ENCODE assay signal across 1 cellular context in genomic region chr11:101862410-101863233, GRCh38.
A peak's percentile ranks its signal among the peaks of the same experiment; 100 is the strongest.
TF ChIP-seq lines count a peak whose summit lies in the region.

No MANE protein-coding gene starts in this region.

TF ChIP-seq in HepG2, 621 proteins besides CTCF, POLR2A, EP300 and RAD21 (continued from another document and continues in another):
- TF ChIP-seq NFYC (CRISPR knock-in tag; IDR thresholded peaks at IDR 0.05) (no peak), HDAC6 (IDR thresholded peaks at IDR 0.05; ENCODE audit: low read depth, low read length) (no peak), ARID2 (CRISPR knock-in tag; IDR thresholded peaks at IDR 0.05; ENCODE audit: borderline replicate concordance) (no peak), MATR3 (CRISPR knock-in tag; IDR thresholded peaks at IDR 0.05) (no peak), ZMYM3 (CRISPR knock-in tag; IDR thresholded peaks at IDR 0.05) (0 out of 2 replicates have a peak, but pooled peaks have one; percentile 23), TERF1 (CRISPR knock-in tag; IDR thresholded peaks at IDR 0.05) (no peak), MTF2 (CRISPR knock-in tag; IDR thresholded peaks at IDR 0.05; ENCODE audit: borderline replicate concordance) (no peak), ZNF354B (CRISPR knock-in tag; IDR thresholded peaks at IDR 0.05) (no peak), MXD4 (CRISPR knock-in tag; IDR thresholded peaks at IDR 0.05) (no peak), CENPX (CRISPR knock-in tag; IDR thresholded peaks at IDR 0.05) (no peak), EZH2 (conservative IDR thresholded peaks at IDR 0.05; ENCODE audit: low read depth, low read length) (no peak), RCOR2 (CRISPR knock-in tag; IDR thresholded peaks at IDR 0.05) (no peak), ZFP1 (CRISPR knock-in tag; IDR thresholded peaks at IDR 0.05) (0 out of 2 replicates have a peak, but pooled peaks have one; percentile 56), ZNF792 (CRISPR knock-in tag; IDR thresholded peaks at IDR 0.05) (peak; percentile 23; the same call in 1 of the 2 replicates), HNF4G (IDR thresholded peaks at IDR 0.05; ENCODE audit: borderline replicate concordance, low read depth, low read length) (no peak), HNF4G (CRISPR knock-in tag; IDR thresholded peaks at IDR 0.05; ENCODE audit: borderline replicate concordance, low read depth) (no peak), BORCS8-MEF2B (CRISPR knock-in tag; IDR thresholded peaks at IDR 0.05) (no peak), ZNF264 (CRISPR knock-in tag; IDR thresholded peaks at IDR 0.05) (no peak), ZNF292 (CRISPR knock-in tag; IDR thresholded peaks at IDR 0.05; ENCODE audit: borderline replicate concordance, low read depth) (peak; percentile 21; the same call in 1 of the 2 replicates), TARDBP (CRISPR knock-in tag; IDR thresholded peaks at IDR 0.05) (no peak), ZNF280D (CRISPR knock-in tag; IDR thresholded peaks at IDR 0.05) (no peak), ZNF33A (CRISPR knock-in tag; IDR thresholded peaks at IDR 0.05; ENCODE audit: borderline replicate concordance) (no peak), YEATS2 (CRISPR knock-in tag; IDR thresholded peaks at IDR 0.05; ENCODE audit: borderline replicate concordance) (no peak), ATF7-NPFF (CRISPR knock-in tag; IDR thresholded peaks at IDR 0.05; ENCODE audit: low read depth) (no peak), NCOR1 (IDR thresholded peaks at IDR 0.05; ENCODE audit: borderline replicate concordance, low read length) (no peak), CBFB (CRISPR knock-in tag; IDR thresholded peaks at IDR 0.05) (no peak), CBX1 (IDR thresholded peaks at IDR 0.05; ENCODE audit: low read depth) (no peak), MIER2 (CRISPR knock-in tag; IDR thresholded peaks at IDR 0.05) (0 out of 2 replicates have a peak, but pooled peaks have one; percentile 30), MIER3 (CRISPR knock-in tag; IDR thresholded peaks at IDR 0.05; ENCODE audit: borderline replicate concordance) (no peak), TOE1 (CRISPR knock-in tag; IDR thresholded peaks at IDR 0.05) (no peak), ZNF10 (CRISPR knock-in tag; IDR thresholded peaks at IDR 0.05; ENCODE audit: borderline replicate concordance, low read depth) (no peak), THYN1 (CRISPR knock-in tag; IDR thresholded peaks at IDR 0.05; ENCODE audit: borderline replicate concordance, low read depth) (no peak), SIX4 (CRISPR knock-in tag; IDR thresholded peaks at IDR 0.05) (0 out of 2 replicates have a peak, but pooled peaks have one; percentile 43), KLF12 (CRISPR knock-in tag; IDR thresholded peaks at IDR 0.05; ENCODE audit: borderline replicate concordance) (no peak), ZBTB37 (CRISPR knock-in tag; IDR thresholded peaks at IDR 0.05) (no peak), MED1 (CRISPR knock-in tag; IDR thresholded peaks at IDR 0.05) (no peak), YEATS4 (CRISPR knock-in tag; IDR thresholded peaks at IDR 0.05; ENCODE audit: borderline replicate concordance) (no peak), SIN3A (IDR thresholded peaks at IDR 0.05; ENCODE audit: borderline replicate concordance, low read depth, low read length) (no peak), IRF9 (CRISPR knock-in tag; IDR thresholded peaks at IDR 0.05; ENCODE audit: borderline replicate concordance) (no peak), ZNF766 (CRISPR knock-in tag; IDR thresholded peaks at IDR 0.05; ENCODE audit: borderline replicate concordance) (no peak)
- TF ChIP-seq, protein P1, sequence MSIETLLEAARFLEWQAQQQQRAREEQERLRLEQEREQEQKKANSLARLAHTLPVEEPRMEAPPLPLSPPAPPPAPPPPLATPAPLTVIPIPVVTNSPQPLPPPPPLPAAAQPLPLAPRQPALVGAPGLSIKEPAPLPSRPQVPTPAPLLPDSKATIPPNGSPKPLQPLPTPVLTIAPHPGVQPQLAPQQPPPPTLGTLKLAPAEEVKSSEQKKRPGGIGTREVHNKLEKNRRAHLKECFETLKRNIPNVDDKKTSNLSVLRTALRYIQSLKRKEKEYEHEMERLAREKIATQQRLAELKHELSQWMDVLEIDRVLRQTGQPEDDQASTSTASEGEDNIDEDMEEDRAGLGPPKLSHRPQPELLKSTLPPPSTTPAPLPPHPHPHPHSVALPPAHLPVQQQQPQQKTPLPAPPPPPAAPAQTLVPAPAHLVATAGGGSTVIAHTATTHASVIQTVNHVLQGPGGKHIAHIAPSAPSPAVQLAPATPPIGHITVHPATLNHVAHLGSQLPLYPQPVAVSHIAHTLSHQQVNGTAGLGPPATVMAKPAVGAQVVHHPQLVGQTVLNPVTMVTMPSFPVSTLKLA (IDR thresholded peaks at IDR 0.05), result no peak
- TF ChIP-seq, protein P2, sequence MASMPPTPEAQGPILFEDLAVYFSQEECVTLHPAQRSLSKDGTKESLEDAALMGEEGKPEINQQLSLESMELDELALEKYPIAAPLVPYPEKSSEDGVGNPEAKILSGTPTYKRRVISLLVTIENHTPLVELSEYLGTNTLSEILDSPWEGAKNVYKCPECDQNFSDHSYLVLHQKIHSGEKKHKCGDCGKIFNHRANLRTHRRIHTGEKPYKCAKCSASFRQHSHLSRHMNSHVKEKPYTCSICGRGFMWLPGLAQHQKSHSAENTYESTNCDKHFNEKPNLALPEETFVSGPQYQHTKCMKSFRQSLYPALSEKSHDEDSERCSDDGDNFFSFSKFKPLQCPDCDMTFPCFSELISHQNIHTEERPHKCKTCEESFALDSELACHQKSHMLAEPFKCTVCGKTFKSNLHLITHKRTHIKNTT (CRISPR knock-in tag; IDR thresholded peaks at IDR 0.05), result no peak
- TF ChIP-seq, protein P3, sequence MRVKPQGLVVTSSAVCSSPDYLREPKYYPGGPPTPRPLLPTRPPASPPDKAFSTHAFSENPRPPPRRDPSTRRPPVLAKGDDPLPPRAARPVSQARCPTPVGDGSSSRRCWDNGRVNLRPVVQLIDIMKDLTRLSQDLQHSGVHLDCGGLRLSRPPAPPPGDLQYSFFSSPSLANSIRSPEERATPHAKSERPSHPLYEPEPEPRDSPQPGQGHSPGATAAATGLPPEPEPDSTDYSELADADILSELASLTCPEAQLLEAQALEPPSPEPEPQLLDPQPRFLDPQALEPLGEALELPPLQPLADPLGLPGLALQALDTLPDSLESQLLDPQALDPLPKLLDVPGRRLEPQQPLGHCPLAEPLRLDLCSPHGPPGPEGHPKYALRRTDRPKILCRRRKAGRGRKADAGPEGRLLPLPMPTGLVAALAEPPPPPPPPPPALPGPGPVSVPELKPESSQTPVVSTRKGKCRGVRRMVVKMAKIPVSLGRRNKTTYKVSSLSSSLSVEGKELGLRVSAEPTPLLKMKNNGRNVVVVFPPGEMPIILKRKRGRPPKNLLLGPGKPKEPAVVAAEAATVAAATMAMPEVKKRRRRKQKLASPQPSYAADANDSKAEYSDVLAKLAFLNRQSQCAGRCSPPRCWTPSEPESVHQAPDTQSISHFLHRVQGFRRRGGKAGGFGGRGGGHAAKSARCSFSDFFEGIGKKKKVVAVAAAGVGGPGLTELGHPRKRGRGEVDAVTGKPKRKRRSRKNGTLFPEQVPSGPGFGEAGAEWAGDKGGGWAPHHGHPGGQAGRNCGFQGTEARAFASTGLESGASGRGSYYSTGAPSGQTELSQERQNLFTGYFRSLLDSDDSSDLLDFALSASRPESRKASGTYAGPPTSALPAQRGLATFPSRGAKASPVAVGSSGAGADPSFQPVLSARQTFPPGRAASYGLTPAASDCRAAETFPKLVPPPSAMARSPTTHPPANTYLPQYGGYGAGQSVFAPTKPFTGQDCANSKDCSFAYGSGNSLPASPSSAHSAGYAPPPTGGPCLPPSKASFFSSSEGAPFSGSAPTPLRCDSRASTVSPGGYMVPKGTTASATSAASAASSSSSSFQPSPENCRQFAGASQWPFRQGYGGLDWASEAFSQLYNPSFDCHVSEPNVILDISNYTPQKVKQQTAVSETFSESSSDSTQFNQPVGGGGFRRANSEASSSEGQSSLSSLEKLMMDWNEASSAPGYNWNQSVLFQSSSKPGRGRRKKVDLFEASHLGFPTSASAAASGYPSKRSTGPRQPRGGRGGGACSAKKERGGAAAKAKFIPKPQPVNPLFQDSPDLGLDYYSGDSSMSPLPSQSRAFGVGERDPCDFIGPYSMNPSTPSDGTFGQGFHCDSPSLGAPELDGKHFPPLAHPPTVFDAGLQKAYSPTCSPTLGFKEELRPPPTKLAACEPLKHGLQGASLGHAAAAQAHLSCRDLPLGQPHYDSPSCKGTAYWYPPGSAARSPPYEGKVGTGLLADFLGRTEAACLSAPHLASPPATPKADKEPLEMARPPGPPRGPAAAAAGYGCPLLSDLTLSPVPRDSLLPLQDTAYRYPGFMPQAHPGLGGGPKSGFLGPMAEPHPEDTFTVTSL (CRISPR knock-in tag; IDR thresholded peaks at IDR 0.05; ENCODE audit: borderline replicate concordance), result no peak
- TF ChIP-seq, protein P4, sequence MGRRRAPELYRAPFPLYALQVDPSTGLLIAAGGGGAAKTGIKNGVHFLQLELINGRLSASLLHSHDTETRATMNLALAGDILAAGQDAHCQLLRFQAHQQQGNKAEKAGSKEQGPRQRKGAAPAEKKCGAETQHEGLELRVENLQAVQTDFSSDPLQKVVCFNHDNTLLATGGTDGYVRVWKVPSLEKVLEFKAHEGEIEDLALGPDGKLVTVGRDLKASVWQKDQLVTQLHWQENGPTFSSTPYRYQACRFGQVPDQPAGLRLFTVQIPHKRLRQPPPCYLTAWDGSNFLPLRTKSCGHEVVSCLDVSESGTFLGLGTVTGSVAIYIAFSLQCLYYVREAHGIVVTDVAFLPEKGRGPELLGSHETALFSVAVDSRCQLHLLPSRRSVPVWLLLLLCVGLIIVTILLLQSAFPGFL (CRISPR knock-in tag; IDR thresholded peaks at IDR 0.05), result no peak
- TF ChIP-seq, protein P5, sequence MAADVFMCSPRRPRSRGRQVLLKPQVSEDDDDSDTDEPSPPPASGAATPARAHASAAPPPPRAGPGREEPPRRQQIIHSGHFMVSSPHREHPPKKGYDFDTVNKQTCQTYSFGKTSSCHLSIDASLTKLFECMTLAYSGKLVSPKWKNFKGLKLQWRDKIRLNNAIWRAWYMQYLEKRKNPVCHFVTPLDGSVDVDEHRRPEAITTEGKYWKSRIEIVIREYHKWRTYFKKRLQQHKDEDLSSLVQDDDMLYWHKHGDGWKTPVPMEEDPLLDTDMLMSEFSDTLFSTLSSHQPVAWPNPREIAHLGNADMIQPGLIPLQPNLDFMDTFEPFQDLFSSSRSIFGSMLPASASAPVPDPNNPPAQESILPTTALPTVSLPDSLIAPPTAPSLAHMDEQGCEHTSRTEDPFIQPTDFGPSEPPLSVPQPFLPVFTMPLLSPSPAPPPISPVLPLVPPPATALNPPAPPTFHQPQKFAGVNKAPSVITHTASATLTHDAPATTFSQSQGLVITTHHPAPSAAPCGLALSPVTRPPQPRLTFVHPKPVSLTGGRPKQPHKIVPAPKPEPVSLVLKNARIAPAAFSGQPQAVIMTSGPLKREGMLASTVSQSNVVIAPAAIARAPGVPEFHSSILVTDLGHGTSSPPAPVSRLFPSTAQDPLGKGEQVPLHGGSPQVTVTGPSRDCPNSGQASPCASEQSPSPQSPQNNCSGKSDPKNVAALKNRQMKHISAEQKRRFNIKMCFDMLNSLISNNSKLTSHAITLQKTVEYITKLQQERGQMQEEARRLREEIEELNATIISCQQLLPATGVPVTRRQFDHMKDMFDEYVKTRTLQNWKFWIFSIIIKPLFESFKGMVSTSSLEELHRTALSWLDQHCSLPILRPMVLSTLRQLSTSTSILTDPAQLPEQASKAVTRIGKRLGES (CRISPR knock-in tag; IDR thresholded peaks at IDR 0.05; ENCODE audit: borderline replicate concordance), result no peak
